In genomic region chr6:6725834-6726194, GRCh38 we compare ENCODE assay signal across 13 cellular contexts.
DNase-seq lines count a peak whose midpoint lies in the region; ATAC-seq and TF ChIP-seq lines count a peak whose summit lies in the region.
"Had no signal": no experiment of that assay in that cellular context is flagged by ENCODE, and none has a peak within 500 bp of the region (broad histone marks: within the 10 kb centered on the region; RNA-seq: fewer than 3 reads in every experiment).

No MANE protein-coding gene starts in this region.

- H3K27me3 Mint-ChIP-seq in Caco-2 (ENCODE audit: insufficient read depth, unreplicated experiment) (no peaks in the 10 kb centered on the region), glutamatergic neuron (ENCODE audit: unreplicated experiment) (no peaks in the 10 kb centered on the region)

- peaks cover 30% of the 10 kb centered on the region for H3K4me1 Mint-ChIP-seq in Caco-2 (ENCODE audit: low read depth, unreplicated experiment)
- peaks cover 15% of the 10 kb centered on the region for H3K4me1 Mint-ChIP-seq in glutamatergic neuron (ENCODE audit: low read depth, unreplicated experiment)

- H3K27ac Mint-ChIP-seq in Caco-2 (ENCODE audit: unreplicated experiment) (peak overlapping the region; percentile 81), glutamatergic neuron (ENCODE audit: unreplicated experiment) (no peak overlapping the region)
- H3K27ac Mint-ChIP-seq: activated CD8-positive, alpha-beta memory T cell treated with anti-CD3 and anti-CD28 coated beads, Interleukin-2, amount 10 ng/mL, durations not matched to agents 7 days and 5 days had no signal

- no peaks in the 10 kb centered on the region for H3K27me3 ChIP-seq in Caco-2 (replicated peaks; ENCODE audit: control insufficient read depth, insufficient read depth, low read length)
- no peaks in the 10 kb centered on the region for H3K27me3 ChIP-seq in gastrocnemius medialis

- POLR2A ChIA-PET in Caco-2 (lab: Charles Lee) = no interaction called here

- no TSS peak for BruUV-seq in Caco-2 (replicated peaks; lab: Mats Ljungman, UMichigan)

- TF ChIP-seq CTCF in Caco-2 (IDR thresholded peaks at IDR 0.05; ENCODE audit: insufficient read depth in 1 of 2, low read depth in 1 of 2, low read length in 1 of 2, severe bottlenecking in 1 of 2, unreplicated experiment in 1 of 2) (no peak), glutamatergic neuron (IDR thresholded peaks at IDR 0.05; ENCODE audit: partially characterized antibody, unreplicated experiment) (no peak), gastrocnemius medialis (IDR thresholded peaks at IDR 0.05 in 4 of 5, conservative IDR thresholded peaks at IDR 0.05 in 1 of 5) (no peak), GM10266 (IDR thresholded peaks at IDR 0.05; ENCODE audit: control insufficient read depth, insufficient read depth, low read depth, missing control alignments) (no peak)

- H3K36me3 ChIP-seq in Caco-2 (ENCODE audit: control insufficient read depth, insufficient read depth, low read length) (no peaks in the 10 kb centered on the region), gastrocnemius medialis (no peaks in the 10 kb centered on the region)

- H3K4me3 ChIP-seq in Caco-2 (ENCODE audit: low read depth, low read length) (no peak overlapping the region), gastrocnemius medialis (no peak overlapping the region)

- intact Hi-C loops in Caco-2 (cut with micrococcal nuclease; ENCODE audit: unreplicated experiment) (loop anchor here (2.0 to 10.0 kb wide), 4 partner anchors 49 to 389 kb away; no protein-coding TSS in a partner anchor), gastrocnemius medialis (cut with DNase I; ENCODE audit: low total_unique reads) (loop anchor here (5.0 kb wide), 1 partner anchor 326 kb away; no protein-coding TSS in a partner anchor)

- CTCF ChIA-PET in Caco-2 (lab: Charles Lee) = no interaction called here

- in situ Hi-C loops in gastrocnemius medialis (cut with MboI; ENCODE audit: low sequenced_read_pairs in 4 of 4) = loop anchor here in 3 of 4 donors (5.0 to 25.0 kb wide), 4 partner anchors 186 to 519 kb away; no protein-coding TSS in a partner anchor

- H3K9me3 Mint-ChIP-seq in Caco-2 (ENCODE audit: unreplicated experiment) = no peaks in the 10 kb centered on the region
- H3K9me3 Mint-ChIP-seq in glutamatergic neuron (ENCODE audit: unreplicated experiment) = peaks cover 3% of the 10 kb centered on the region

- no peak for DNase-seq in Caco-2
- DNase-seq in NOMO-1 treated with DMSO at 0.1 percent for 48 hours (lab: John Stamatoyannopoulos, UW; ENCODE audit: unreplicated experiment) = peak; percentile 87
- DNase-seq in glutamatergic neuron = no peak
- DNase-seq in gastrocnemius medialis = no peak
- DNase-seq in stimulated activated naive CD8-positive, alpha-beta T cell treated with anti-CD3 and anti-CD28 coated beads, Interleukin-15, Interleukin-2, amounts not matched to agents 100 U/mL and 50 U/mL, for 24 hours = no peak
- no peak for DNase-seq in GM10266 (ENCODE audit: extremely low spot score)
- DNase-seq: activated CD8-positive, alpha-beta memory T cell treated with anti-CD3 and anti-CD28 coated beads, Interleukin-2, amount 10 ng/mL, durations not matched to agents 7 days and 5 days; NCI-H446; posterior cingulate gyrus; SW 1271 had no signal

- no peaks in the 10 kb centered on the region for H3K36me3 Mint-ChIP-seq in Caco-2 (ENCODE audit: insufficient read depth, unreplicated experiment)
- H3K36me3 Mint-ChIP-seq in glutamatergic neuron (ENCODE audit: unreplicated experiment) = no peaks in the 10 kb centered on the region
- H3K36me3 Mint-ChIP-seq: activated CD8-positive, alpha-beta memory T cell treated with anti-CD3 and anti-CD28 coated beads, Interleukin-2, amount 10 ng/mL, durations not matched to agents 7 days and 5 days had no signal

- H3K4me1 ChIP-seq in Caco-2 (peaks cover 22% of the 10 kb centered on the region), gastrocnemius medialis (peaks cover 18 to 26% of the 10 kb centered on the region in 2 donors)

- TF ChIP-seq POLR2A in gastrocnemius medialis (IDR thresholded peaks at IDR 0.05) = no peak

- peak overlapping the region; percentile 84 to 90 (median 86) for H3K27ac ChIP-seq in gastrocnemius medialis
- H3K27ac ChIP-seq: KMS-11 had no signal

- ATAC-seq in gastrocnemius medialis = no peak
- no peak for ATAC-seq in HG02981 (IDR thresholded peaks at IDR 0.05; ENCODE audit: unreplicated experiment)
- no peak for ATAC-seq in GM21786 (IDR thresholded peaks at IDR 0.05; ENCODE audit: unreplicated experiment)
- ATAC-seq in stimulated activated naive CD8-positive, alpha-beta T cell treated with anti-CD3 and anti-CD28 coated beads, Interleukin-15, Interleukin-2, amounts not matched to agents 100 U/mL and 50 U/mL, for 24 hours = no peak
- ATAC-seq: activated CD8-positive, alpha-beta memory T cell treated with anti-CD3 and anti-CD28 coated beads, Interleukin-2, amount 10 ng/mL, durations not matched to agents 7 days and 5 days had no signal

- H3K9me3 ChIP-seq in Caco-2 (no peaks in the 10 kb centered on the region), gastrocnemius medialis (no peaks in the 10 kb centered on the region)

- H3K4me3 Mint-ChIP-seq in Caco-2 (ENCODE audit: unreplicated experiment) = peak overlapping the region; percentile 15
- peak overlapping the region; percentile 39 for H3K4me3 Mint-ChIP-seq in glutamatergic neuron (ENCODE audit: unreplicated experiment)
- H3K4me3 Mint-ChIP-seq: activated CD8-positive, alpha-beta memory T cell treated with anti-CD3 and anti-CD28 coated beads, Interleukin-2, amount 10 ng/mL, durations not matched to agents 7 days and 5 days had no signal
